Comparison of ENCODE assay signal across 9 cellular contexts in genomic region chr21:37582613-37583012, GRCh38.
A peak's percentile ranks its signal among the peaks of the same experiment; 100 is the strongest.
DNase-seq lines count a peak whose midpoint lies in the region; ATAC-seq and TF ChIP-seq lines count a peak whose summit lies in the region.
"Had no signal": no experiment of that assay in that cellular context is flagged by ENCODE, and none has a peak within 500 bp of the region (broad histone marks: within the 10 kb centered on the region; RNA-seq: fewer than 3 reads in every experiment).

No MANE protein-coding gene starts in this region.

- H3K27me3 ChIP-seq in DND-41 (ENCODE audit: insufficient read depth, low read length, poor library complexity), result no peaks in the 10 kb centered on the region

- no peak overlapping the region for H3K9ac ChIP-seq in DND-41 (ENCODE audit: low read depth, low read length)

- H3K4me1 ChIP-seq in DND-41 (ENCODE audit: insufficient read depth, low read length), result no peaks in the 10 kb centered on the region

- H3K36me3 ChIP-seq in DND-41 (ENCODE audit: insufficient read depth, low read length), result no peaks in the 10 kb centered on the region
- H3K36me3 ChIP-seq: neutrophil had no signal

- H4K20me1 ChIP-seq in DND-41 (ENCODE audit: insufficient read depth, low read length), result no peaks in the 10 kb centered on the region

- no peak overlapping the region for H3K27ac ChIP-seq in DND-41 (ENCODE audit: low read length)
- H3K27ac ChIP-seq: neutrophil had no signal

- ATAC-seq in DND-41 (ENCODE audit: insufficient read depth, low read depth), result no peak
- no peak for ATAC-seq in GM18909 (IDR thresholded peaks at IDR 0.05; ENCODE audit: poor library complexity, unreplicated experiment)
- no peak for ATAC-seq in GM18517 (IDR thresholded peaks at IDR 0.05; ENCODE audit: unreplicated experiment)

- H3K79me2 ChIP-seq in DND-41 (ENCODE audit: insufficient read depth, low read length), result no peaks in the 10 kb centered on the region

- H3K9me3 ChIP-seq in DND-41 (ENCODE audit: insufficient read depth, low read length, severe bottlenecking), result peaks cover 20% of the 10 kb centered on the region

- H3K4me3 ChIP-seq in DND-41 (ENCODE audit: low read depth in 1 of 2, low read length in 2 of 2), result no peak overlapping the region

- peak; percentile 40 for TF ChIP-seq CTCF in DND-41 (IDR thresholded peaks at IDR 0.05; ENCODE audit: borderline replicate concordance, extremely low read depth, low read length, poor library complexity, severe bottlenecking)

- H3K4me2 ChIP-seq in DND-41 (ENCODE audit: insufficient read depth, low read length), result no peak overlapping the region

- H2AFZ ChIP-seq in DND-41 (ENCODE audit: low read depth, low read length), result no peak overlapping the region

- DNase-seq in DND-41 (no peak), HT-29 (ENCODE audit: low spot score) (peak; percentile 31), T1000 (lab: John Stamatoyannopoulos, UW) (peak; percentile 10), glomerular endothelial cell (ENCODE audit: extremely low read depth, low read depth, low spot score) (peak; percentile 42), smooth muscle cell of the brain vasculature (ENCODE audit: low read depth, low spot score) (peak; percentile 43)
- no peak for DNase-seq in activated T-cell treated with anti-CD3 and anti-CD28 coated beads, Interleukin-2, amount 50 U/mL, for 1 hour

Comparison
In these comparisons a context has a peak if more than half of its experiments do, and no peak if none do; other contexts are left out.
1. DNase-seq: peak in HT-29 (single experiment), T1000 (single experiment), glomerular endothelial cell (single experiment) and smooth muscle cell of the brain vasculature (single experiment); none in DND-41 (single experiment) and activated T-cell treated with anti-CD3 and anti-CD28 coated beads, Interleukin-2, amount 50 U/mL, for 1 hour (single experiment).